10 cellular contexts compared by ENCODE assay signal in genomic region chr17:68103148-68103547, GRCh38.
DNase-seq lines count a peak whose midpoint lies in the region; ATAC-seq and TF ChIP-seq lines count a peak whose summit lies in the region.
"Had no signal": no experiment of that assay in that cellular context is flagged by ENCODE, and none has a peak within 500 bp of the region (broad histone marks: within the 10 kb centered on the region; RNA-seq: fewer than 3 reads in every experiment).

No MANE protein-coding gene starts in this region.

- H2AFZ ChIP-seq in DND-41 (ENCODE audit: low read depth, low read length) = no peak overlapping the region

- H4K20me1 ChIP-seq in DND-41 (ENCODE audit: insufficient read depth, low read length) = no peaks in the 10 kb centered on the region; the same call in 1 of the 2 replicates

- TF ChIP-seq CTCF in DND-41 (IDR thresholded peaks at IDR 0.05; ENCODE audit: borderline replicate concordance, extremely low read depth, low read length, poor library complexity, severe bottlenecking) (no peak), neural crest cell (conservative IDR thresholded peaks at IDR 0.05) (no peak)

- H3K4me1 ChIP-seq in DND-41 (ENCODE audit: insufficient read depth, low read length) = peaks cover 30% of the 10 kb centered on the region

- H3K27me3 ChIP-seq in DND-41 (ENCODE audit: insufficient read depth, low read length, poor library complexity) = no peaks in the 10 kb centered on the region

- DNase-seq in DND-41 = no peak
- DNase-seq in NCI-H1105 (lab: John Stamatoyannopoulos, UW) = peak; percentile 41
- peak; percentile 14 for DNase-seq in dermis blood vessel endothelial cell
- DNase-seq in neural crest cell (ENCODE audit: low read depth, low spot score) = no peak
- no peak for DNase-seq in NCI-H2171 treated with DMSO at 0.1 percent for 48 hours (lab: John Stamatoyannopoulos, UW)
- no peak for DNase-seq in activated effector memory CD4-positive, alpha-beta T cell treated with anti-CD3 and anti-CD28 coated beads, Interleukin-2, amount 50 U/mL, for 16 hours
- DNase-seq: activated gamma-delta T cell treated with Interleukin-2 at 50 U/mL for 16 hours, H7 had no signal

- H3K36me3 ChIP-seq in DND-41 (ENCODE audit: insufficient read depth, low read length) = peaks cover 17% of the 10 kb centered on the region; the same call in 1 of the 2 replicates

- H3K4me2 ChIP-seq in DND-41 (ENCODE audit: insufficient read depth, low read length) = peak overlapping the region; percentile 77

- no peaks in the 10 kb centered on the region for H3K9me3 ChIP-seq in DND-41 (ENCODE audit: insufficient read depth, low read length, severe bottlenecking)

- peaks cover 2% of the 10 kb centered on the region for H3K9me3 Mint-ChIP-seq in neural crest cell

- H3K4me3 Mint-ChIP-seq in neural crest cell = peak overlapping the region; percentile 89

- peak overlapping the region; percentile 93; the same call in 1 of the 2 replicates for H3K9ac ChIP-seq in DND-41 (ENCODE audit: low read depth, low read length)

- H3K27ac Mint-ChIP-seq in neural crest cell (ENCODE audit: unreplicated experiment) = no peak overlapping the region

- H3K36me3 Mint-ChIP-seq in neural crest cell (ENCODE audit: low read depth) = peaks cover 9% of the 10 kb centered on the region

- ATAC-seq in DND-41 (ENCODE audit: insufficient read depth, low read depth) (no peak), GM21576 (IDR thresholded peaks at IDR 0.05; ENCODE audit: unreplicated experiment) (no peak), HG02973 (IDR thresholded peaks at IDR 0.05; ENCODE audit: unreplicated experiment) (no peak)

- H3K27ac ChIP-seq in DND-41 (ENCODE audit: low read length) = no peak overlapping the region; the same call in 1 of the 2 replicates

- H3K79me2 ChIP-seq in DND-41 (ENCODE audit: insufficient read depth, low read length) = peaks cover 68% of the 10 kb centered on the region

- peak overlapping the region in 1 of 2 experiments; percentile 98; a peak in 2 of 4 replicates for H3K4me3 ChIP-seq in DND-41 (ENCODE audit: low read depth in 1 of 2, low read length in 2 of 2)

- H3K27me3 Mint-ChIP-seq in neural crest cell (ENCODE audit: low read depth) = peaks cover 11% of the 10 kb centered on the region

- peaks cover 22% of the 10 kb centered on the region for H3K4me1 Mint-ChIP-seq in neural crest cell

Comparison
In these comparisons a context has a peak if more than half of its experiments do, and no peak if none do; other contexts are left out.
1. DNase-seq: peak in NCI-H1105 (single experiment) and dermis blood vessel endothelial cell (single experiment); none in DND-41 (single experiment), neural crest cell (single experiment), NCI-H2171 treated with DMSO at 0.1 percent for 48 hours (single experiment) and activated effector memory CD4-positive, alpha-beta T cell treated with anti-CD3 and anti-CD28 coated beads, Interleukin-2, amount 50 U/mL, for 16 hours (single experiment).